9 cellular contexts compared by ENCODE assay signal in genomic region chr5:123670981-123671557, GRCh38.
DNase-seq lines count a peak whose midpoint lies in the region; ATAC-seq and TF ChIP-seq lines count a peak whose summit lies in the region.
"Had no signal": no experiment of that assay in that cellular context is flagged by ENCODE, and none has a peak within 500 bp of the region (broad histone marks: within the 10 kb centered on the region; RNA-seq: fewer than 3 reads in every experiment).

No MANE protein-coding gene starts in this region.

- no peaks in the 10 kb centered on the region for H4K20me1 ChIP-seq in GM23338 (replicated peaks; ENCODE audit: insufficient read depth)

- H2AFZ ChIP-seq in GM23338, result no peak overlapping the region

- POLR2A ChIA-PET in Caco-2 (lab: Charles Lee), result no interaction called here

- H3K4me3 ChIP-seq in Caco-2 (ENCODE audit: low read depth, low read length) (no peak overlapping the region), GM23338 (no peak overlapping the region), upper lobe of left lung (no peak overlapping the region)
- H3K4me3 ChIP-seq: SJSA1 had no signal

- CTCF ChIA-PET in Caco-2 (lab: Charles Lee), result interaction anchor here (0.6 to 0.7 kb wide), 4 partner anchors 76 to 1118 kb away, joined by 3 to 4 read pairs (median 3); no protein-coding TSS in a partner anchor

- peak; percentile 60 to 78 for TF ChIP-seq CTCF in Caco-2 (IDR thresholded peaks at IDR 0.05; ENCODE audit: insufficient read depth in 1 of 2, low read depth in 1 of 2, low read length in 1 of 2, severe bottlenecking in 1 of 2, unreplicated experiment in 1 of 2)
- peak; percentile 70 to 92 for TF ChIP-seq CTCF in GM23338 (conservative IDR thresholded peaks at IDR 0.05; ENCODE audit: low read depth in 2 of 2)
- TF ChIP-seq CTCF in nephron (IDR thresholded peaks at IDR 0.05; ENCODE audit: unreplicated experiment in 3 of 3), result peak; percentile 77 to 88 (median 78)
- TF ChIP-seq CTCF in upper lobe of left lung (IDR thresholded peaks at IDR 0.05), result peak; percentile 24 to 70 (median 62)

- no TSS peak for BruUV-seq in Caco-2 (replicated peaks; lab: Mats Ljungman, UMichigan)

- no peaks in the 10 kb centered on the region for H3K79me2 ChIP-seq in GM23338 (replicated peaks; ENCODE audit: insufficient read depth)

- no peaks in the 10 kb centered on the region for H3K4me1 Mint-ChIP-seq in Caco-2 (ENCODE audit: low read depth, unreplicated experiment)
- H3K4me1 Mint-ChIP-seq in GM23338, result peaks cover 21% of the 10 kb centered on the region
- no peaks in the 10 kb centered on the region for H3K4me1 Mint-ChIP-seq in activated CD4-positive, alpha-beta T cell treated with anti-CD3 and anti-CD28 coated beads, Interleukin-2, amount 10 ng/mL, durations not matched to agents 24 days and 14 days
- H3K4me1 Mint-ChIP-seq in nephron, result peaks cover 23% of the 10 kb centered on the region

- WGBS in upper lobe of left lung, 2 donors, result 12 to 14% methylated on average over 5 of the region's 5 CpGs

- H3K4me1 ChIP-seq in Caco-2, result no peaks in the 10 kb centered on the region; the same call in 1 of the 2 replicates
- no peaks in the 10 kb centered on the region for H3K4me1 ChIP-seq in GM23338 (ENCODE audit: insufficient read depth)
- peaks cover 0 to 13% (median 6%) of the 10 kb centered on the region in 4 donors for H3K4me1 ChIP-seq in upper lobe of left lung

- H3K4me3 Mint-ChIP-seq in Caco-2 (ENCODE audit: unreplicated experiment), result no peak overlapping the region
- H3K4me3 Mint-ChIP-seq in GM23338, result no peak overlapping the region
- no peak overlapping the region for H3K4me3 Mint-ChIP-seq in activated CD4-positive, alpha-beta T cell treated with anti-CD3 and anti-CD28 coated beads, Interleukin-2, amount 10 ng/mL, durations not matched to agents 24 days and 14 days
- H3K4me3 Mint-ChIP-seq in nephron, result no peak overlapping the region

- H3K9me3 ChIP-seq in Caco-2 (no peaks in the 10 kb centered on the region; the same call in none of the 2 replicates), upper lobe of left lung (no peaks in the 10 kb centered on the region)
- H3K9me3 ChIP-seq: SJSA1 had no signal

- H3K9me3 Mint-ChIP-seq in Caco-2 (ENCODE audit: unreplicated experiment), result peaks cover 1% of the 10 kb centered on the region
- H3K9me3 Mint-ChIP-seq in GM23338, result peaks cover 12% of the 10 kb centered on the region
- no peaks in the 10 kb centered on the region for H3K9me3 Mint-ChIP-seq in activated CD4-positive, alpha-beta T cell treated with anti-CD3 and anti-CD28 coated beads, Interleukin-2, amount 10 ng/mL, durations not matched to agents 24 days and 14 days
- peaks cover 24% of the 10 kb centered on the region for H3K9me3 Mint-ChIP-seq in nephron

- no peaks in the 10 kb centered on the region for H3K36me3 Mint-ChIP-seq in Caco-2 (ENCODE audit: insufficient read depth, unreplicated experiment)
- H3K36me3 Mint-ChIP-seq in GM23338 (ENCODE audit: low read depth), result peaks cover 8% of the 10 kb centered on the region; the same call in 2 of the 3 replicates
- H3K36me3 Mint-ChIP-seq in activated CD4-positive, alpha-beta T cell treated with anti-CD3 and anti-CD28 coated beads, Interleukin-2, amount 10 ng/mL, durations not matched to agents 24 days and 14 days (ENCODE audit: low read depth), result no peaks in the 10 kb centered on the region
- peaks cover 3% of the 10 kb centered on the region for H3K36me3 Mint-ChIP-seq in nephron (ENCODE audit: low read depth)

- DNase-seq in Caco-2 (peak; percentile 38 to 57), GM23338 (ENCODE audit: low spot score) (peak; percentile 73), NCI-H2107 treated with DMSO at 0.1 percent for 48 hours (lab: John Stamatoyannopoulos, UW; ENCODE audit: unreplicated experiment) (peak; percentile 7), erythroblast (lab: John Stamatoyannopoulos, UW) (peak; percentile 19 to 54), upper lobe of left lung (no peak)
- DNase-seq in activated CD4-positive, alpha-beta T cell treated with anti-CD3 and anti-CD28 coated beads, Interleukin-2, amount 10 ng/mL, durations not matched to agents 24 days and 14 days, result peak; percentile 81

- H3K27me3 ChIP-seq in Caco-2 (replicated peaks; ENCODE audit: control insufficient read depth, insufficient read depth, low read length) (no peaks in the 10 kb centered on the region), GM23338 (ENCODE audit: insufficient read depth) (no peaks in the 10 kb centered on the region), upper lobe of left lung (no peaks in the 10 kb centered on the region)
- H3K27me3 ChIP-seq: SJSA1 had no signal

- no peaks in the 10 kb centered on the region for H3K27me3 Mint-ChIP-seq in Caco-2 (ENCODE audit: insufficient read depth, unreplicated experiment)
- no peaks in the 10 kb centered on the region for H3K27me3 Mint-ChIP-seq in GM23338 (ENCODE audit: insufficient read depth, low read depth, poor library complexity)
- peaks cover 2% of the 10 kb centered on the region for H3K27me3 Mint-ChIP-seq in activated CD4-positive, alpha-beta T cell treated with anti-CD3 and anti-CD28 coated beads, Interleukin-2, amount 10 ng/mL, durations not matched to agents 24 days and 14 days
- peaks cover 4% of the 10 kb centered on the region for H3K27me3 Mint-ChIP-seq in nephron (ENCODE audit: low read depth)

- H3F3A ChIP-seq in GM23338 (replicated peaks; ENCODE audit: low read depth), result no peaks in the 10 kb centered on the region

- intact Hi-C loops in Caco-2 (cut with micrococcal nuclease; ENCODE audit: unreplicated experiment), result loop anchor here (1.0 to 10.0 kb wide), 4 partner anchors 186 to 985 kb away; no protein-coding TSS in a partner anchor
- intact Hi-C loops in activated CD4-positive, alpha-beta T cell treated with anti-CD3 and anti-CD28 coated beads, Interleukin-2, amount 10 ng/mL, durations not matched to agents 24 days and 14 days (cut with micrococcal nuclease), result no loop called here

- H3K4me2 ChIP-seq in GM23338, result no peak overlapping the region

- H3K36me3 ChIP-seq in Caco-2 (ENCODE audit: control insufficient read depth, insufficient read depth, low read length) (no peaks in the 10 kb centered on the region), GM23338 (ENCODE audit: insufficient read depth) (no peaks in the 10 kb centered on the region), upper lobe of left lung (no peaks in the 10 kb centered on the region)
- H3K36me3 ChIP-seq: SJSA1 had no signal

- ATAC-seq in GM23338, result no peak
- peak in 1 of 2 donors; percentile 60 for ATAC-seq in upper lobe of left lung (ENCODE audit: low FRiP score in 2 of 2)
- no peak for ATAC-seq in GM19023 (IDR thresholded peaks at IDR 0.05; ENCODE audit: unreplicated experiment)

- TF ChIP-seq POLR2A in erythroblast (IDR thresholded peaks at IDR 0.05; ENCODE audit: low read length) (no peak), upper lobe of left lung (IDR thresholded peaks at IDR 0.05) (no peak)

- no peaks in the 10 kb centered on the region for H3K9me2 ChIP-seq in GM23338 (ENCODE audit: insufficient read depth)

- no peak for TF ChIP-seq EP300 in upper lobe of left lung (IDR thresholded peaks at IDR 0.05)

- H3K27ac Mint-ChIP-seq in Caco-2 (ENCODE audit: unreplicated experiment) (no peak overlapping the region), GM23338 (no peak overlapping the region), nephron (peak overlapping the region in 2 of 3 experiments; percentile 3 to 84)
- no peak overlapping the region for H3K27ac Mint-ChIP-seq in activated CD4-positive, alpha-beta T cell treated with anti-CD3 and anti-CD28 coated beads, Interleukin-2, amount 10 ng/mL, durations not matched to agents 24 days and 14 days

- H3K27ac ChIP-seq in GM23338 (ENCODE audit: low read depth) (no peak overlapping the region), upper lobe of left lung (no peak overlapping the region)
- H3K27ac ChIP-seq: SJSA1 had no signal

TF ChIP-seq in GM23338, 12 proteins besides CTCF, POLR2A, EP300 and RAD21 (continues in another document):
- no peak for TF ChIP-seq REST (IDR thresholded peaks at IDR 0.05; ENCODE audit: unreplicated experiment)
- no peak for TF ChIP-seq POLR2AphosphoS5 (IDR thresholded peaks at IDR 0.05; ENCODE audit: low read depth)
- TF ChIP-seq ETS1 (IDR thresholded peaks at IDR 0.05), result no peak
- TF ChIP-seq EZH2 (IDR thresholded peaks at IDR 0.05; ENCODE audit: low read depth, unreplicated experiment), result no peak
- TF ChIP-seq ZNF331 (CRISPR knock-in tag; IDR thresholded peaks at IDR 0.05; ENCODE audit: low read depth), result no peak
- TF ChIP-seq STAT1 (IDR thresholded peaks at IDR 0.05; ENCODE audit: unreplicated experiment), result no peak
- TF ChIP-seq ZNF114 (CRISPR knock-in tag; IDR thresholded peaks at IDR 0.05), result no peak

Comparison
In these comparisons a context has a peak if more than half of its experiments do, and no peak if none do; other contexts are left out.
1. DNase-seq: peak in Caco-2 (2 of 2), GM23338 (single experiment), NCI-H2107 treated with DMSO at 0.1 percent for 48 hours (single experiment), activated CD4-positive, alpha-beta T cell treated with anti-CD3 and anti-CD28 coated beads, Interleukin-2, amount 10 ng/mL, durations not matched to agents 24 days and 14 days (single experiment) and erythroblast (2 of 2); none in upper lobe of left lung (0 of 2).
2. H3K27ac Mint-ChIP-seq: peak in nephron (2 of 3); none in Caco-2 (single experiment), GM23338 (single experiment) and activated CD4-positive, alpha-beta T cell treated with anti-CD3 and anti-CD28 coated beads, Interleukin-2, amount 10 ng/mL, durations not matched to agents 24 days and 14 days (single experiment).
3. Peak in every context shown above with its lines, with median percentiles within 50 percentile points of each other: CTCF ChIP-seq.